8 cellular contexts compared by ENCODE assay signal in the genomic region with DNA sequence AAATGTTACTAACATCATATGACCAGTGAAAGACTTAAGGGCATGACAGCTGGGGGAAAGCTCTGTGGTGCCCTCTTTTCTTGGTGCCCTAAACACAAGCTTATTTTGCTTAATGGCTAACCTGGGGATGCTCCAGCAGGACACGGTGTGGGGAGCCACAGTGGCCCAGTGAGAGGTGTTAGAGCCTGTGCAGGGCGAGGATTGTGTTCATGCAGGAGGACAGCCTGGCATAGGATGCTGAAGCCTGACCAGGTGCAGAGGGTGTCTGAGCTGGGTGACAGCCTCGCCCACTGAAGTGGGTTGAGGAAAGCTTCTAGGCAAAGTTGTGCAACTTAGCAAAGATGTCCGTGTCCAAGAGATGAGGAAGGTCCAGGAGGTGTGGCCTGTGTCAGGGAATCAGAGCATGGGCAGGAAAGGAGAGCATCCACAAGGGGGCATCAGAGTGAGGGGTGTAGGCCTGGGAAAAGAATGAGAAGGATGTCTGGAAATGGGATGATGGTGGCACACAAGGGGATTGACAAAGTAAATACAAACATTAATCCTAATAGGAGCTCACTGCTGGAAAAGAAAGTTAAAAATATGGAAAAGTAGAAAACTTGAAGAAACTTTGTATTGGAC. TPM values are rescaled to one million over a fixed set of nuclear protein-coding genes. Genes with fewer than 3 reads are reported as not detected.
A peak's percentile ranks its signal among the peaks of the same experiment; 100 is the strongest.
DNase-seq lines count a peak whose midpoint lies in the region; TF ChIP-seq lines count a peak whose summit lies in the region.

No MANE protein-coding gene starts in this region.

- intact Hi-C loops in uterus (cut with DNase I; ENCODE audit: low total_unique reads): no loop called here

- H3K36me3 ChIP-seq in uterus: no peaks in the 10 kb centered on the region

- no peaks in the 10 kb centered on the region for H3K9me3 ChIP-seq in uterus

- peak; percentile 20 for DNase-seq in DMS153 treated with DMSO at 0.1 percent for 48 hours (lab: John Stamatoyannopoulos, UW; ENCODE audit: unreplicated experiment)
- DNase-seq in DMS153 (lab: John Stamatoyannopoulos, UW): no peak
- DNase-seq in HuH-7.5 (ENCODE audit: low spot score): peak; percentile 19
- peak; percentile 5 for DNase-seq in T-helper 22 cell (ENCODE audit: low read depth)
- peak; percentile 41 for DNase-seq in cerebellar cortex (ENCODE audit: low spot score)
- peak; percentile 51 for DNase-seq in mucosa of gallbladder (ENCODE audit: low spot score)
- DNase-seq in uterus: peak in 1 of 2 donors; percentile 19
- no peak for DNase-seq in GM19240 (ENCODE audit: insufficient read length, low spot score)

- no peak overlapping the region for H3K4me3 ChIP-seq in uterus

- H3K4me1 ChIP-seq in uterus: no peaks in the 10 kb centered on the region

- H3K27ac ChIP-seq in uterus: no peak overlapping the region

- H3K27me3 ChIP-seq in uterus: no peaks in the 10 kb centered on the region

- peak; percentile 10 to 31 (median 24) for TF ChIP-seq CTCF in uterus (IDR thresholded peaks at IDR 0.05)

- TF ChIP-seq POLR2A in uterus (IDR thresholded peaks at IDR 0.05): no peak

RNA-seq across cellular contexts. Expression of a gene that starts 33.9 kb away (rescaled TPM):
- total RNA-seq in mucosa of gallbladder: 62.7 TPM
- total RNA-seq in uterus: under 1 TPM in 1 of 4 donors, not detected in 3; under 0.01 TPM

RNA-seq across cellular contexts. Expression of a gene that starts 43.4 kb away (rescaled TPM):
- total RNA-seq in mucosa of gallbladder: 0.63 TPM
- total RNA-seq in uterus: not detected

Comparison
In these comparisons a context has a peak if more than half of its experiments do, and no peak if none do; other contexts are left out.
1. DNase-seq: peak in DMS153 treated with DMSO at 0.1 percent for 48 hours (single experiment), HuH-7.5 (single experiment), T-helper 22 cell (single experiment), cerebellar cortex (single experiment) and mucosa of gallbladder (single experiment); none in DMS153 (single experiment) and GM19240 (single experiment).
2. RNA of a gene that starts 33.9 kb away (total RNA-seq): 62.7 TPM in mucosa of gallbladder (single experiment); under 0.01 TPM in uterus; every median in the first group is over 10 times any median in the second.